In genomic region chr12:108410689-108411088, GRCh38 we compare ENCODE assay signal across 24 cellular contexts.
"Had no signal": no experiment of that assay in that cellular context is flagged by ENCODE, and none has a peak within 500 bp of the region (broad histone marks: within the 10 kb centered on the region; RNA-seq: fewer than 3 reads in every experiment).

No MANE protein-coding gene starts in this region.

- H3K27ac Mint-ChIP-seq: dendritic cell treated with granulocyte-macrophage colony-stimulating factor and Interleukin-4, amounts not matched to agents 40 ng/mL and 50 ng/mL, for 4 days; effector memory CD8-positive, alpha-beta T cell; endodermal cell had no signal

- ATAC-seq: effector memory CD8-positive, alpha-beta T cell; esophagus mucosa; foreskin keratinocyte; gastrocnemius medialis; gastroesophageal sphincter; heart left ventricle; heart right ventricle had no signal

- H3K4me3 Mint-ChIP-seq: dendritic cell treated with granulocyte-macrophage colony-stimulating factor and Interleukin-4, amounts not matched to agents 40 ng/mL and 50 ng/mL, for 4 days; effector memory CD8-positive, alpha-beta T cell; endodermal cell had no signal

- H3K27me3 ChIP-seq: colonic mucosa, dorsolateral prefrontal cortex, esophagus muscularis mucosa, foreskin keratinocyte, gastrocnemius medialis had no signal

- H3K36me3 ChIP-seq: colonic mucosa, esophagus muscularis mucosa, esophagus squamous epithelium, gastrocnemius medialis, gastroesophageal sphincter, heart left ventricle, heart right ventricle had no signal

- H3K27ac ChIP-seq: colonic mucosa, coronary artery, dorsolateral prefrontal cortex, epithelial cell of prostate, esophagus muscularis mucosa, esophagus squamous epithelium, foreskin keratinocyte, gastrocnemius medialis, gastroesophageal sphincter, heart left ventricle, heart right ventricle had no signal

- H3K9me3 ChIP-seq: colonic mucosa, esophagus squamous epithelium, gastrocnemius medialis had no signal

- DNase-seq: colonic mucosa; cortex of kidney; dermis blood vessel endothelial cell; dorsolateral prefrontal cortex; effector CD4-positive, alpha-beta T cell; effector CD8-positive, alpha-beta T cell; effector memory CD4-positive, alpha-beta T cell; effector memory CD8-positive, alpha-beta T cell; endodermal cell; erythroblast; esophagus squamous epithelium; foreskin fibroblast; foreskin keratinocyte; foreskin melanocyte; gastrocnemius medialis; glutamatergic neuron; heart left ventricle; heart right ventricle had no signal

- H3K4me1 ChIP-seq: colonic mucosa, esophagus muscularis mucosa, esophagus squamous epithelium, foreskin keratinocyte, gastrocnemius medialis, gastroesophageal sphincter, heart left ventricle, heart right ventricle had no signal

- H3K4me3 ChIP-seq: colonic mucosa, coronary artery, dorsolateral prefrontal cortex, esophagus muscularis mucosa, esophagus squamous epithelium, gastrocnemius medialis, gastroesophageal sphincter, heart left ventricle, heart right ventricle had no signal
